ENCODE assay signal across 13 cellular contexts in the genomic region with DNA sequence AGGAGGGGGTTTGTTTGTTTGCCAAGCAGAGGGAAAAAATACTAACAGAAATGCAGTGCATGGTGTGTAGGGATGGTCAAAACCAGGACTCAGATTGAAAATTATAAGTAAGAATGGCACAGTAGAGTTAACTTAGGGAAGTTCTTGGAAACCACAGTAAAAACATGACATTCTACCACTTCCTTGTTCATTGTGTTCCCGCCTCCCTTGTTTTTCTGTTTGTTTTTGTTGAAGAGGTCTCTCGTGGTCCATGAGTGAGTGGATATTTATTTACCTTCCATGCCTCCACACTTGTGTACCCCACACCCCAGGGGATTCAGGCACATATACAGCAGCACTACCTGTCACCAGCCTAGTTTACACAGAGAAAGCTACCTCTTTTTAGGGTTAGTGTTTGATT.
A peak's percentile ranks its signal among the peaks of the same experiment; 100 is the strongest.
DNase-seq lines count a peak whose midpoint lies in the region; ATAC-seq and TF ChIP-seq lines count a peak whose summit lies in the region.
"Had no signal": no experiment of that assay in that cellular context is flagged by ENCODE, and none has a peak within 500 bp of the region (broad histone marks: within the 10 kb centered on the region; RNA-seq: fewer than 3 reads in every experiment).

No MANE protein-coding gene starts in this region.

- CTCF ChIA-PET in CD4-positive, alpha-beta T cell (lab: Charles Lee) = no interaction called here

- no peaks in the 10 kb centered on the region for H3K27me3 Mint-ChIP-seq in CD4-positive, alpha-beta T cell

- no peaks in the 10 kb centered on the region for H3K9me3 ChIP-seq in CD4-positive, alpha-beta T cell (ENCODE audit: control insufficient read depth, low read length)
- no peaks in the 10 kb centered on the region for H3K9me3 ChIP-seq in muscle layer of colon (ENCODE audit: low read length)

- H3K9me3 Mint-ChIP-seq in CD4-positive, alpha-beta T cell = no peaks in the 10 kb centered on the region
- H3K9me3 Mint-ChIP-seq: nephron had no signal

- POLR2A ChIA-PET in CD4-positive, alpha-beta T cell (lab: Charles Lee) = interaction anchor here (0.8 to 1.5 kb wide), 2 partner anchors 20 to 29 kb away, joined by 3 read pairs; no protein-coding TSS in a partner anchor

- peaks cover 35% of the 10 kb centered on the region for H3K4me1 ChIP-seq in muscle layer of colon (ENCODE audit: insufficient read depth, low read length)

- H3K36me3 Mint-ChIP-seq in CD4-positive, alpha-beta T cell (ENCODE audit: low read depth) = peaks cover 43% of the 10 kb centered on the region

- no peak for DNase-seq in CD4-positive, alpha-beta T cell
- DNase-seq in DMS79 treated with DMSO at 0.1 percent for 48 hours (lab: John Stamatoyannopoulos, UW) (peak; percentile 51), SW480 (ENCODE audit: low spot score) (peak; percentile 21), NAMALWA (ENCODE audit: low spot score) (no peak), DMS 273 treated with DMSO at 0.1 percent for 48 hours (lab: John Stamatoyannopoulos, UW) (no peak), GOT3 (lab: John Stamatoyannopoulos, UW) (no peak)
- DNase-seq: activated CD4-positive, CD25-positive, alpha-beta regulatory T cell; activated T-cell treated with anti-CD3 and anti-CD28 coated beads, Interleukin-2, amount 50 U/mL, for 48 hours; NCI-H446 treated with DMSO at 0.1 percent for 48 hours had no signal

- no peak overlapping the region for H3K9ac ChIP-seq in muscle layer of colon (ENCODE audit: low read length)

- peaks cover 54% of the 10 kb centered on the region for H3K4me1 Mint-ChIP-seq in CD4-positive, alpha-beta T cell (ENCODE audit: low read depth)

- H3K27ac Mint-ChIP-seq in CD4-positive, alpha-beta T cell = peak overlapping the region; percentile 66

- ATAC-seq in CD4-positive, alpha-beta T cell (ENCODE audit: poor library complexity) = no peak
- no peak for ATAC-seq in HG02970 (IDR thresholded peaks at IDR 0.05; ENCODE audit: low FRiP score, unreplicated experiment)
- ATAC-seq: Right ventricle myocardium inferior had no signal

- no peaks in the 10 kb centered on the region for H3K27me3 ChIP-seq in CD4-positive, alpha-beta T cell (ENCODE audit: control insufficient read depth, insufficient read depth, low read length)
- no peaks in the 10 kb centered on the region for H3K27me3 ChIP-seq in muscle layer of colon (ENCODE audit: control insufficient read depth in 1 of 2, insufficient read depth in 2 of 2, low read length in 2 of 2)

- H3K36me3 ChIP-seq in muscle layer of colon (ENCODE audit: insufficient read depth, low read length) = peaks cover 9% of the 10 kb centered on the region

- peak overlapping the region; percentile 21 for H3K4me3 Mint-ChIP-seq in CD4-positive, alpha-beta T cell
- H3K4me3 Mint-ChIP-seq: nephron had no signal

- no peak overlapping the region for H3K4me3 ChIP-seq in muscle layer of colon (ENCODE audit: low read depth in 1 of 2, low read length in 2 of 2)

- intact Hi-C loops in CD4-positive, alpha-beta T cell (cut with DNase I, micrococcal nuclease) = no loop called here

- no peak overlapping the region for H3K27ac ChIP-seq in CD4-positive, alpha-beta T cell (ENCODE audit: low read depth, low read length)
- peak overlapping the region; percentile 27 for H3K27ac ChIP-seq in muscle layer of colon (ENCODE audit: low read depth, low read length)

- TF ChIP-seq CTCF in CD4-positive, alpha-beta T cell (IDR thresholded peaks at IDR 0.05) = no peak

Comparison
In these comparisons a context has a peak if more than half of its experiments do, and no peak if none do; other contexts are left out.
1. DNase-seq: peak in DMS79 treated with DMSO at 0.1 percent for 48 hours (single experiment) and SW480 (single experiment); none in CD4-positive, alpha-beta T cell (0 of 10), NAMALWA (single experiment), DMS 273 treated with DMSO at 0.1 percent for 48 hours (single experiment) and GOT3 (single experiment).